In the genomic region with DNA sequence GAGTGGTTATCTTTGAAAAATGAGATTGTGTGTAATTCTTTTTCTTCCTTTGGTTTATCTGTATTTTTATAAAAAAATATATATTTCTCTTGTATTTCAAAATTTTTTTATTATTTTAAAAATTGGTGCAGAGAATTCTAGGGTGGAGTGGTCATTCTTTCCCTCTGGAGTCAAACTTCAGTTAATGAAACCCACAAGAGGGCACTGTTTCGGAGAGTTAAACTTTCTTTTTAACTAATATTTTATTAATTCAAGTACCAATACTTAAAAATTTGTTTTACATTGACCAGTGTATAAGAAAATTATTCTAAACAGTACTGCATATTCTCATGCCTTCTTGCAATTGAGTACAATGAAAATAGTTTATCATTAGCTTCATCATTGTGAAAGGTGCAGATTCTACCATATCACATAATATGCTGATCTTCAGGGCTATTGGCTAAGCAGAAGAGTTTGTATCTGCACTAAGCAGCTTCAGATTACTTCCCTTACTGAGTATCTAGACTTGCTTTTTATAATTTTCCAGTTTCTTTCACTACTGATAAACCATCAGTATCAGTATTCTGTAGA, we compare ENCODE assay signal across 11 cellular contexts. TPM values are rescaled to one million over a fixed set of nuclear protein-coding genes. Genes with fewer than 3 reads are reported as not detected.
A peak's percentile ranks its signal among the peaks of the same experiment; 100 is the strongest.
DNase-seq lines count a peak whose midpoint lies in the region; ATAC-seq, FAIRE-seq and TF ChIP-seq lines count a peak whose summit lies in the region.
"Had no signal": no experiment of that assay in that cellular context is flagged by ENCODE, and none has a peak within 500 bp of the region (broad histone marks: within the 10 kb centered on the region; RNA-seq: fewer than 3 reads in every experiment).

No MANE protein-coding gene starts in this region.

- no peaks in the 10 kb centered on the region for H3K79me1 ChIP-seq in H1 (ENCODE audit: low read depth, low read length)
- no peaks in the 10 kb centered on the region for H3K79me1 ChIP-seq in mesenchymal stem cell (replicated peaks; ENCODE audit: low read length, poor library complexity, severe bottlenecking)

- DNase-seq in BJ (ENCODE audit: low read depth) (no peak), H1 (ENCODE audit: low read depth in 1 of 2, low spot score in 2 of 2) (no peak), NK-92 (lab: John Stamatoyannopoulos, UW; ENCODE audit: unreplicated experiment) (no peak), mesenchymal stem cell (no peak), NCI-H2081 treated with DMSO at 0.1 percent for 48 hours (lab: John Stamatoyannopoulos, UW) (no peak)
- DNase-seq: activated CD4-positive, alpha-beta memory T cell treated with anti-CD3 and anti-CD28 coated beads, Interleukin-2, amount 10 ng/mL, durations not matched to agents 7 days and 5 days; DMS79 had no signal

- H2BK15ac ChIP-seq in H1 (ENCODE audit: low read length) (no peak overlapping the region), mesenchymal stem cell (ENCODE audit: low read depth, poor library complexity, severe bottlenecking) (no peak overlapping the region)

- H3K9ac ChIP-seq in OCI-LY3 (ENCODE audit: low read length) (no peak overlapping the region), H1 (replicated peaks in 1 of 4; ENCODE audit: extremely low read depth in 1 of 4, low read depth in 3 of 4, low read length in 3 of 4) (no peak overlapping the region), mesenchymal stem cell (ENCODE audit: low read length) (no peak overlapping the region)

- H3K18ac ChIP-seq in H1 (ENCODE audit: extremely low read depth, low read length) (no peak overlapping the region), mesenchymal stem cell (ENCODE audit: low read depth in 1 of 2, low read length in 2 of 2) (no peak overlapping the region)

- H2BK5ac ChIP-seq in H1 (ENCODE audit: low read depth, low read length) (no peak overlapping the region), mesenchymal stem cell (ENCODE audit: low read depth, low read length, poor library complexity, severe bottlenecking) (no peak overlapping the region)

- H3K9me3 ChIP-seq in OCI-LY3 (ENCODE audit: insufficient read depth, low read length) (no peaks in the 10 kb centered on the region), H1 (ENCODE audit: insufficient read depth in 2 of 2, low read depth in 1 of 2, low read length in 1 of 2) (no peaks in the 10 kb centered on the region), mesenchymal stem cell (ENCODE audit: control insufficient read depth, low read length) (no peaks in the 10 kb centered on the region)

- H2AK5ac ChIP-seq in H1 (ENCODE audit: low read depth, low read length) = no peak overlapping the region
- H2AK5ac ChIP-seq in mesenchymal stem cell (ENCODE audit: low read length, severe bottlenecking) = no peak overlapping the region

- no peaks in the 10 kb centered on the region for H4K20me1 ChIP-seq in OCI-LY3 (ENCODE audit: insufficient read depth, low read length)
- H4K20me1 ChIP-seq in H1 (replicated peaks in 1 of 2; ENCODE audit: control insufficient read depth in 1 of 2, insufficient read depth in 2 of 2, low read length in 2 of 2) = no peaks in the 10 kb centered on the region

- FAIRE-seq in H1 (lab: Jason Lieb, UNC) = no peak

- H3K36me3 Mint-ChIP-seq in nephron (ENCODE audit: low read depth) = no peaks in the 10 kb centered on the region

- no peak overlapping the region for H3K4me3 Mint-ChIP-seq in nephron
- H3K4me3 Mint-ChIP-seq: activated CD4-positive, alpha-beta memory T cell treated with anti-CD3 and anti-CD28 coated beads, Interleukin-2, amount 10 ng/mL, durations not matched to agents 7 days and 5 days; IgD-negative memory B cell had no signal

- no peak for TF ChIP-seq POLR2A in H1 (IDR thresholded peaks at IDR 0.05; ENCODE audit: control extremely low read depth in 1 of 2, low read depth in 2 of 2, low read length in 2 of 2)

- TF ChIP-seq EP300 in H1 (IDR thresholded peaks at IDR 0.05; ENCODE audit: borderline replicate concordance in 1 of 2, low read depth in 2 of 2, low read length in 2 of 2) = no peak

- H3K27ac ChIP-seq in OCI-LY3 (ENCODE audit: low read length) (no peak overlapping the region), H1 (ENCODE audit: low read depth, low read length) (no peak overlapping the region), mesenchymal stem cell (ENCODE audit: low read length, poor library complexity, severe bottlenecking) (no peak overlapping the region)

- H3K27ac Mint-ChIP-seq in nephron = peak overlapping the region in 1 of 3 experiments; percentile 41
- H3K27ac Mint-ChIP-seq: activated CD4-positive, alpha-beta memory T cell treated with anti-CD3 and anti-CD28 coated beads, Interleukin-2, amount 10 ng/mL, durations not matched to agents 7 days and 5 days; IgD-negative memory B cell had no signal

- H3K79me2 ChIP-seq in OCI-LY3 (ENCODE audit: low read length) = no peaks in the 10 kb centered on the region
- H3K79me2 ChIP-seq in H1 (ENCODE audit: control insufficient read depth in 1 of 2, insufficient read depth in 2 of 2, low read length in 2 of 2) = no peaks in the 10 kb centered on the region

- peak in 1 of 2 experiments; percentile 25; a peak in 2 of 4 replicates for TF ChIP-seq RAD21 in H1 (IDR thresholded peaks at IDR 0.05 in 1 of 2, conservative IDR thresholded peaks at IDR 0.05 in 1 of 2; ENCODE audit: low read depth in 2 of 2, low read length in 2 of 2)

- H3K4ac ChIP-seq in H1 (replicated peaks; ENCODE audit: insufficient read length, low read depth, low read length) = no peak overlapping the region
- H3K4ac ChIP-seq in mesenchymal stem cell (ENCODE audit: low read depth in 1 of 2, low read length in 2 of 2) = no peak overlapping the region

- no peak overlapping the region for H2AFZ ChIP-seq in OCI-LY3 (ENCODE audit: low read depth, low read length)
- no peak overlapping the region for H2AFZ ChIP-seq in H1 (ENCODE audit: low read length)
- no peak overlapping the region for H2AFZ ChIP-seq in mesenchymal stem cell (ENCODE audit: low read depth, low read length)

- H4K91ac ChIP-seq in H1 (replicated peaks; ENCODE audit: insufficient read length, low read length) (no peak overlapping the region), mesenchymal stem cell (ENCODE audit: low read length) (no peak overlapping the region)

- CTCF ChIA-PET in BJ (lab: Yijun Ruan, JAX) (interaction anchor here (0.7 to 2.9 kb wide), 11 partner anchors 9 to 157 kb away, joined by 3 to 13 read pairs (median 4); no protein-coding TSS in a partner anchor), H1 (lab: Charles Lee; ENCODE audit: partially characterized antibody) (interaction anchor here (0.7 to 15.2 kb wide), 17 partner anchors 8 to 265 kb away, joined by 3 to 116 read pairs (median 4); no protein-coding TSS in a partner anchor)

- no peak for ATAC-seq in GM21717 (IDR thresholded peaks at IDR 0.05; ENCODE audit: unreplicated experiment)

- H3K4me2 ChIP-seq in OCI-LY3 (ENCODE audit: low read length) (no peak overlapping the region), H1 (ENCODE audit: insufficient read depth in 1 of 2, low read depth in 2 of 2, low read length in 2 of 2) (no peak overlapping the region), mesenchymal stem cell (ENCODE audit: low read length, poor library complexity, severe bottlenecking) (no peak overlapping the region)

- peaks cover 43% of the 10 kb centered on the region for H3K4me1 Mint-ChIP-seq in nephron

- H2BK120ac ChIP-seq in H1 (replicated peaks; ENCODE audit: low read depth, low read length) (no peak overlapping the region), mesenchymal stem cell (ENCODE audit: low read depth, low read length) (no peak overlapping the region)

- H3K27me3 Mint-ChIP-seq in nephron (ENCODE audit: low read depth) = peaks cover 7% of the 10 kb centered on the region
- H3K27me3 Mint-ChIP-seq: IgD-negative memory B cell had no signal

- H2BK20ac ChIP-seq in H1 (ENCODE audit: low read length) = no peak overlapping the region

- TF ChIP-seq CTCF in BJ (IDR thresholded peaks at IDR 0.05; ENCODE audit: insufficient read depth, low read depth, low read length) (peak; percentile 42), OCI-LY3 (IDR thresholded peaks at IDR 0.05; ENCODE audit: low read depth, low read length) (0 out of 2 replicates have a peak, but pooled peaks have one; percentile 29), H1 (IDR thresholded peaks at IDR 0.05; ENCODE audit: control extremely low read depth in 1 of 3, insufficient read depth in 1 of 3, low read depth in 1 of 3, low read length in 3 of 3) (peak in 2 of 3 experiments; percentile 18 to 25; a peak in 2 of 4 replicates), nephron (IDR thresholded peaks at IDR 0.05; ENCODE audit: unreplicated experiment in 3 of 3) (peak; percentile 45 to 58 (median 57))

- no peak overlapping the region for H3K23ac ChIP-seq in H1 (ENCODE audit: insufficient read length)
- H3K23ac ChIP-seq in mesenchymal stem cell (ENCODE audit: low read length in 2 of 2) = no peak overlapping the region

- no peaks in the 10 kb centered on the region for H3K27me3 ChIP-seq in BJ (ENCODE audit: control insufficient read depth, insufficient read depth, low read length)
- H3K27me3 ChIP-seq in OCI-LY3 (ENCODE audit: low read depth, low read length) = 0 out of 2 replicates have a peak, but pooled peaks cover 8% of the 10 kb centered on the region
- H3K27me3 ChIP-seq in H1 (replicated peaks in 1 of 4; ENCODE audit: control insufficient read depth in 3 of 4, extremely low read depth in 1 of 4, insufficient read depth in 3 of 4, low read length in 3 of 4) = no peaks in the 10 kb centered on the region
- H3K27me3 ChIP-seq in mesenchymal stem cell (ENCODE audit: control insufficient read depth in 1 of 2, insufficient read depth in 1 of 2, low read length in 2 of 2) = no peaks in the 10 kb centered on the region

- 57% methylated on average over 1 of the region's 1 CpG; no CpG with 5 or more reads in 1 of the 2 experiments for WGBS in H1 (ENCODE audit: extremely low coverage in 1 of 2, insufficient coverage in 1 of 2, insufficient read length in 1 of 2, insufficient replicate concordance in 2 of 2, low coverage in 1 of 2, low lambda C conversion rate in 2 of 2, missing lambda C conversion rate in 1 of 2), 2 experiments
- WGBS in mesenchymal stem cell = no CpG with 5 or more reads among the region's 1 CpG

- no peaks in the 10 kb centered on the region for H3K9me3 Mint-ChIP-seq in nephron
- H3K9me3 Mint-ChIP-seq: activated CD4-positive, alpha-beta memory T cell treated with anti-CD3 and anti-CD28 coated beads, Interleukin-2, amount 10 ng/mL, durations not matched to agents 7 days and 5 days; IgD-negative memory B cell had no signal

- no peak overlapping the region for H4K5ac ChIP-seq in H1 (ENCODE audit: insufficient read length, low read depth, low read length)

- H2BK12ac ChIP-seq in H1 (ENCODE audit: low read depth, low read length) (no peak overlapping the region), mesenchymal stem cell (ENCODE audit: low read length in 2 of 2) (no peak overlapping the region)

- H3K4me1 ChIP-seq in OCI-LY3 (ENCODE audit: low read length) (peaks cover 7% of the 10 kb centered on the region), H1 (replicated peaks in 1 of 4; ENCODE audit: control insufficient read depth in 3 of 4, insufficient read depth in 4 of 4, low read length in 3 of 4) (peaks cover 0 to 1% (median 0%) of the 10 kb centered on the region in 4 experiments; a peak in 3 of 7 replicates), mesenchymal stem cell (ENCODE audit: control insufficient read depth, insufficient read depth, low read depth, low read length) (peaks cover 20% of the 10 kb centered on the region)

- no peaks in the 10 kb centered on the region for H3K36me3 ChIP-seq in BJ (ENCODE audit: control insufficient read depth, insufficient read depth, low read length)
- no peaks in the 10 kb centered on the region for H3K36me3 ChIP-seq in OCI-LY3 (replicated peaks; ENCODE audit: low read depth, low read length)
- H3K36me3 ChIP-seq in H1 (ENCODE audit: control insufficient read depth in 2 of 4, insufficient read depth in 4 of 4, low read length in 3 of 4) = no peaks in the 10 kb centered on the region
- no peaks in the 10 kb centered on the region for H3K36me3 ChIP-seq in mesenchymal stem cell (ENCODE audit: control insufficient read depth in 1 of 2, insufficient read depth in 2 of 2, low read depth in 1 of 2, low read length in 2 of 2)

- no peak overlapping the region for H3K14ac ChIP-seq in H1 (ENCODE audit: insufficient read length)
- no peak overlapping the region for H3K14ac ChIP-seq in mesenchymal stem cell (ENCODE audit: low read length in 2 of 2)

- H3K23me2 ChIP-seq in H1 (ENCODE audit: low read depth, low read length) = no peaks in the 10 kb centered on the region

- POLR2A ChIA-PET in BJ (lab: Charles Lee) (no interaction called here), H1 (lab: Charles Lee; ENCODE audit: partially characterized antibody) (interaction anchor here (0.6 to 1.5 kb wide), 2 partner anchors 154 to 156 kb away, joined by 3 to 4 read pairs; partner anchors contain the start of gene RHOB)

- H3K4me3 ChIP-seq in BJ (ENCODE audit: low read depth, low read length) (no peak overlapping the region), OCI-LY3 (ENCODE audit: low read length) (no peak overlapping the region), H1 (ENCODE audit: extremely low read depth in 1 of 4, insufficient read depth in 2 of 4, low read depth in 3 of 4, low read length in 4 of 4) (no peak overlapping the region), mesenchymal stem cell (ENCODE audit: insufficient read depth in 1 of 2, low read depth in 1 of 2, low read length in 2 of 2) (no peak overlapping the region)

- H4K8ac ChIP-seq in H1 (ENCODE audit: extremely low read depth, insufficient read depth, low read length) = no peak overlapping the region
- no peak overlapping the region for H4K8ac ChIP-seq in mesenchymal stem cell (ENCODE audit: low read length)

- H3K56ac ChIP-seq in H1 (replicated peaks; ENCODE audit: insufficient read length, low read depth, low read length) = no peak overlapping the region

RNA-seq across cellular contexts. Expression of gene HS1BP3, which starts 50.1 kb away (rescaled TPM):
- polyA plus RNA-seq in BJ (2011; rRNA removed) = 8.3 and 13.6 TPM in 2 replicates
- polyA minus RNA-seq in BJ (2011; rRNA and poly(A)+ RNA removed) = 10.2 and 10.4 TPM in 2 replicates
- total RNA-seq in H1 (2021; fragmentation: NEBNext Ultra II Directional; extraction: Animal tissue kit (Norgen Biotek cat#: 25700)) = 11.1 and 11.2 TPM in 2 replicates
- polyA plus RNA-seq in H1 (2011; rRNA removed) = 11.3 and 16.1 TPM in 2 replicates
- polyA plus RNA-seq in H1 (2011; cell fraction: cytosol; rRNA removed) = 11.0 TPM
- 19.6 TPM for polyA plus RNA-seq in H1 (2011; cell fraction: nucleus; rRNA removed)
- polyA plus RNA-seq in H1 (2012, experiment 1 of 2) = 9.2 to 14.1 TPM (median 13.6 TPM) in 4 replicates
- polyA plus RNA-seq in H1 (2012, experiment 2 of 2) = 16.1 TPM
- polyA plus RNA-seq in H1 (2013, experiment 1 of 2) = 8.8 TPM
- 7.7 TPM for polyA plus RNA-seq in H1 (2013, experiment 2 of 2)
- polyA minus RNA-seq in H1 (2011; rRNA and poly(A)+ RNA removed) = 9.0 and 12.8 TPM in 2 replicates
- polyA minus RNA-seq in H1 (2011; cell fraction: cytosol; rRNA and poly(A)+ RNA removed) = 4.8 TPM
- polyA minus RNA-seq in H1 (2011; cell fraction: nucleus; rRNA and poly(A)+ RNA removed) = 22.9 TPM
- 42.4 TPM for polyA plus RNA-seq in mesenchymal stem cell (2013, experiment 1 of 2)
- polyA plus RNA-seq in mesenchymal stem cell (2013, experiment 2 of 2) = 39.8 TPM
